ENCODE assay signal across 17 cellular contexts in genomic region chr2:36655456-36655855, GRCh38. TPM values are rescaled to one million over a fixed set of nuclear protein-coding genes. Genes with fewer than 3 reads are reported as not detected.
DNase-seq lines count a peak whose midpoint lies in the region; ATAC-seq, FAIRE-seq and TF ChIP-seq lines count a peak whose summit lies in the region.
"Had no signal": no experiment of that assay in that cellular context is flagged by ENCODE, and none has a peak within 500 bp of the region (broad histone marks: within the 10 kb centered on the region; RNA-seq: fewer than 3 reads in every experiment).

No MANE protein-coding gene starts in this region.

- H3K4me3 Mint-ChIP-seq in activated naive CD4-positive, alpha-beta T cell treated with anti-CD3 and anti-CD28 coated beads, Interleukin-2, amount 10 ng/mL, durations not matched to agents 7 days and 5 days: no peak overlapping the region
- H3K4me3 Mint-ChIP-seq: activated CD4-positive, alpha-beta T cell treated with anti-CD3 and anti-CD28 coated beads for 36 hours; T-helper 17 cell had no signal

- peaks cover 10% of the 10 kb centered on the region for H3K27me3 Mint-ChIP-seq in activated naive CD4-positive, alpha-beta T cell treated with anti-CD3 and anti-CD28 coated beads, Interleukin-2, amount 10 ng/mL, durations not matched to agents 7 days and 5 days
- H3K27me3 Mint-ChIP-seq: T-helper 17 cell had no signal

- DNase-seq in AG04449 (ENCODE audit: low read depth, low spot score): peak; percentile 98
- DNase-seq in HTR-8/SVneo (ENCODE audit: insufficient read length, low spot score): peak; percentile 60
- DNase-seq in dermis blood vessel endothelial cell: peak; percentile 98
- peak; percentile 38 for DNase-seq in myocyte (ENCODE audit: low read depth)
- DNase-seq in activated naive CD4-positive, alpha-beta T cell treated with anti-CD3 and anti-CD28 coated beads, Interleukin-2, amount 10 ng/mL, durations not matched to agents 7 days and 5 days: no peak
- no peak for DNase-seq in stimulated activated naive CD4-positive, alpha-beta T cell treated with Interleukin-2 at 50 U/mL for 16 hours (lab: John Stamatoyannopoulos, UW)
- DNase-seq in NCI-H524 treated with DMSO at 0.1 percent for 48 hours (lab: John Stamatoyannopoulos, UW): no peak
- DNase-seq: activated CD4-positive, alpha-beta T cell treated with anti-CD3 and anti-CD28 coated beads for 36 hours; activated T-cell treated with anti-CD3 and anti-CD28 coated beads, Interleukin-2, amount 50 U/mL, for 1 hour; hippocampal formation; NCI-H1436 treated with DMSO at 0.1 percent for 48 hours; NCI-H510A; T-helper 17 cell; upper lobe of right lung had no signal

- H3K4me3 ChIP-seq in AG04449 (ENCODE audit: low read depth, low read length): no peak overlapping the region
- H3K4me3 ChIP-seq: BLaER1, lung, upper lobe of right lung had no signal

- no peak overlapping the region for H3K27ac Mint-ChIP-seq in activated naive CD4-positive, alpha-beta T cell treated with anti-CD3 and anti-CD28 coated beads, Interleukin-2, amount 10 ng/mL, durations not matched to agents 7 days and 5 days
- H3K27ac Mint-ChIP-seq: activated CD4-positive, alpha-beta T cell treated with anti-CD3 and anti-CD28 coated beads for 36 hours; T-helper 17 cell had no signal

- peak; percentile 23 for FAIRE-seq in HTR-8/SVneo (lab: Jason Lieb, UNC)

- no peaks in the 10 kb centered on the region for H3K9me3 Mint-ChIP-seq in activated naive CD4-positive, alpha-beta T cell treated with anti-CD3 and anti-CD28 coated beads, Interleukin-2, amount 10 ng/mL, durations not matched to agents 7 days and 5 days

- CTCF ChIA-PET in AG04449 (lab: Yijun Ruan, JAX): interaction anchor here (3.6 to 5.9 kb wide), 2 partner anchors 9 to 16 kb away, joined by 28 to 30 read pairs; no protein-coding TSS in a partner anchor
- CTCF ChIA-PET in activated naive CD4-positive, alpha-beta T cell treated with anti-CD3 and anti-CD28 coated beads, Interleukin-2, amount 10 ng/mL, durations not matched to agents 7 days and 5 days (lab: Charles Lee): no interaction called here

- ATAC-seq in GM21390 (IDR thresholded peaks at IDR 0.05; ENCODE audit: unreplicated experiment): no peak
- ATAC-seq: activated CD4-positive, alpha-beta T cell treated with anti-CD3 and anti-CD28 coated beads for 36 hours; T-helper 17 cell; upper lobe of right lung had no signal

- no peaks in the 10 kb centered on the region for H3K36me3 Mint-ChIP-seq in activated naive CD4-positive, alpha-beta T cell treated with anti-CD3 and anti-CD28 coated beads, Interleukin-2, amount 10 ng/mL, durations not matched to agents 7 days and 5 days

- no peaks in the 10 kb centered on the region for H3K4me1 Mint-ChIP-seq in activated naive CD4-positive, alpha-beta T cell treated with anti-CD3 and anti-CD28 coated beads, Interleukin-2, amount 10 ng/mL, durations not matched to agents 7 days and 5 days
- H3K4me1 Mint-ChIP-seq: activated CD4-positive, alpha-beta T cell treated with anti-CD3 and anti-CD28 coated beads for 36 hours; T-helper 17 cell had no signal

- no peak for TF ChIP-seq CTCF in AG04449 (IDR thresholded peaks at IDR 0.05; ENCODE audit: insufficient read depth, low read length, missing control alignments)

- POLR2A ChIA-PET in AG04449 (lab: Yijun Ruan, JAX): interaction anchor here (0.8 kb wide), 1 partner anchor 93 kb away, joined by 3 read pairs; no protein-coding TSS in a partner anchor

RNA-seq across cellular contexts. Expression of gene VIT, which starts 41.1 kb away (rescaled TPM):
- total RNA-seq in dermis blood vessel endothelial cell (0.65 TPM in 1 of 2 replicates, not detected in the other), myocyte (0.10 TPM in 1 of 2 replicates, not detected in the other)
- polyA plus RNA-seq in myocyte (2012): 0.38 TPM
- total RNA-seq: activated CD4-positive, alpha-beta T cell treated with anti-CD3 and anti-CD28 coated beads for 36 hours; T-helper 17 cell had no signal

RNA-seq across cellular contexts. Expression of gene FEZ2, which starts 57.5 kb away (rescaled TPM):
- total RNA-seq in dermis blood vessel endothelial cell (103 and 115 TPM in 2 replicates), myocyte (60.4 and 76.8 TPM in 2 replicates)
- polyA plus RNA-seq in myocyte (2012): 62.9 TPM

Comparison
In these comparisons a context has a peak if more than half of its experiments do, and no peak if none do; other contexts are left out.
1. DNase-seq: peak in AG04449 (single experiment), HTR-8/SVneo (single experiment), dermis blood vessel endothelial cell (single experiment) and myocyte (single experiment); none in activated naive CD4-positive, alpha-beta T cell treated with anti-CD3 and anti-CD28 coated beads, Interleukin-2, amount 10 ng/mL, durations not matched to agents 7 days and 5 days (single experiment), stimulated activated naive CD4-positive, alpha-beta T cell treated with Interleukin-2 at 50 U/mL for 16 hours (single experiment) and NCI-H524 treated with DMSO at 0.1 percent for 48 hours (single experiment).